ENCODE assay signal across 15 cellular contexts in the genomic region with DNA sequence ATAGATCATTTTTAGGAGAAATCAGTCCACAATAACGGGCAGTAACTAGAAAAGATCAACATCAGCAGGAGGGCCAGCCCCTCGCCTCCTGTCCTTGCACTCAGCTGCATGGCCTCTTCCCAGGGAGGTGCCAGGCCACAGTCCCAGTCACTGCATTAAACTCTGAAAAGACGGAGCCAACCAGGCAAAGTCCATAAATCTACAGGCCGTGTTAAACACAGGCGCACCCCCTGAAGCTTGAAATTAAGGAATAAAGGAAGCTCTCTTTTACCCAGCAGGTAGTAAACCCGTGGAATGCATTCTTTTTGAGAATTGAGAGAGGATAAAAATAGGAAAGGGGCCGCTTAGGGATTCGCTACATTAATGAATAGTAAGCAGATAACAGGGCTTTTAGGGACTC. TPM values are rescaled to one million over a fixed set of nuclear protein-coding genes. Genes with fewer than 3 reads are reported as not detected.
DNase-seq lines count a peak whose midpoint lies in the region; ATAC-seq, FAIRE-seq and TF ChIP-seq lines count a peak whose summit lies in the region.
"Had no signal": no experiment of that assay in that cellular context is flagged by ENCODE, and none has a peak within 500 bp of the region (broad histone marks: within the 10 kb centered on the region; RNA-seq: fewer than 3 reads in every experiment).

No MANE protein-coding gene starts in this region.

- no peak for TF ChIP-seq RAD21 in HepG2 (CRISPR knock-in tag; IDR thresholded peaks at IDR 0.05)

- peak; percentile 33 for DNase-seq in astrocyte of the hippocampus (ENCODE audit: low read depth, low spot score)
- DNase-seq in HepG2 (ENCODE audit: low spot score): no peak
- peak; percentile 22 for DNase-seq in spleen
- DNase-seq in NCI-H128 (lab: John Stamatoyannopoulos, UW; ENCODE audit: unreplicated experiment): no peak
- DNase-seq in central memory CD4-positive, alpha-beta T cell: no peak
- DNase-seq in mucosa of gallbladder (ENCODE audit: low spot score): no peak
- DNase-seq: KG1; NCI-H1436; NCI-H510A; PC-3; stimulated activated CD4-positive, alpha-beta T cell treated with anti-CD3 and anti-CD28 coated beads, Interleukin-1b, Interleukin-23, amount 100 ng/mL, for 48 hours; upper lobe of right lung had no signal

- H3K79me2 ChIP-seq in HepG2 (ENCODE audit: insufficient read depth, low read length): peaks cover 6% of the 10 kb centered on the region

- H2AFZ ChIP-seq in HepG2 (ENCODE audit: low read length): no peak overlapping the region

- H3K27me3 ChIP-seq in HUES64 (ENCODE audit: insufficient read depth, low read length) (no peaks in the 10 kb centered on the region), HepG2 (ENCODE audit: control insufficient read depth in 1 of 2, insufficient read depth in 2 of 2, low read length in 2 of 2) (no peaks in the 10 kb centered on the region), spleen (replicated peaks in 1 of 7) (no peaks in the 10 kb centered on the region)
- H3K27me3 ChIP-seq: BLaER1 treated with 17β-estradiol and CSF1 and Interleukin-3, amounts not matched to agents 10 nM and 100 nM; upper lobe of right lung had no signal

- peak overlapping the region; percentile 36; the same call in 1 of the 2 replicates for H3K9ac ChIP-seq in HUES64 (ENCODE audit: low read depth, low read length)
- H3K9ac ChIP-seq in HepG2 (ENCODE audit: insufficient read depth, low read depth, low read length): no peak overlapping the region
- H3K9ac ChIP-seq: BLaER1 treated with 17β-estradiol and CSF1 and Interleukin-3, amounts not matched to agents 10 nM and 100 nM had no signal

- H3K4me1 ChIP-seq in HUES64 (ENCODE audit: insufficient read depth, low read length) (peaks cover 45% of the 10 kb centered on the region), HepG2 (ENCODE audit: insufficient read depth, low read length) (peaks cover 55% of the 10 kb centered on the region), spleen (peaks cover 17 to 87% (median 48%) of the 10 kb centered on the region in 6 donors)

- H3K4me2 ChIP-seq in HepG2 (ENCODE audit: low read depth, low read length): no peak overlapping the region; the same call in 1 of the 2 replicates
- H3K4me2 ChIP-seq: BLaER1 treated with 17β-estradiol and CSF1 and Interleukin-3, amounts not matched to agents 10 nM and 100 nM had no signal

- FAIRE-seq in HepG2 (lab: Jason Lieb, UNC): no peak

- TF ChIP-seq CTCF in HepG2 (CRISPR knock-in tag; IDR thresholded peaks at IDR 0.05): no peak
- no peak for TF ChIP-seq CTCF in spleen (IDR thresholded peaks at IDR 0.05 in 8 of 11, conservative IDR thresholded peaks at IDR 0.05 in 3 of 11)

- H3K4me3 ChIP-seq in HUES64 (ENCODE audit: low read length) (peak overlapping the region; percentile 16; the same call in 1 of the 2 replicates), HepG2 (replicated peaks in 1 of 3; ENCODE audit: insufficient read depth in 1 of 3, low read depth in 2 of 3, low read length in 3 of 3) (no peak overlapping the region), spleen (no peak overlapping the region)
- H3K4me3 ChIP-seq: BLaER1 treated with 17β-estradiol and CSF1 and Interleukin-3, amounts not matched to agents 10 nM and 100 nM; coronary artery; upper lobe of right lung had no signal

- TF ChIP-seq EP300 in HepG2 (IDR thresholded peaks at IDR 0.05; ENCODE audit: low read depth in 2 of 2, low read length in 2 of 2) (no peak), HepG2 (CRISPR knock-in tag; IDR thresholded peaks at IDR 0.05; ENCODE audit: borderline replicate concordance) (no peak)

- H3K9me3 ChIP-seq in HUES64 (ENCODE audit: insufficient read depth, low read depth, low read length): no peaks in the 10 kb centered on the region
- H3K9me3 ChIP-seq in HepG2 (ENCODE audit: low read length): no peaks in the 10 kb centered on the region
- H3K9me3 ChIP-seq in spleen: no peaks in the 10 kb centered on the region
- H3K9me3 ChIP-seq: upper lobe of right lung had no signal

- CTCF ChIA-PET in HepG2 (lab: Yijun Ruan, JAX; ENCODE audit: low intra/inter-chr PET ratio, low total read pairs): no interaction called here

- H4K20me1 ChIP-seq in HepG2 (ENCODE audit: insufficient read depth, low read length): no peaks in the 10 kb centered on the region

- no TSS peak for BruUV-seq in HepG2 (replicated peaks; lab: Mats Ljungman, UMichigan)

- whole genome bisulfite sequencing in HUES64: 28% methylated on average over 8 of the region's 8 CpGs
- WGBS in HepG2 (ENCODE audit: low lambda C conversion rate): 70% methylated on average over 8 of the region's 8 CpGs
- 77 to 85% (median 81%) methylated on average over 8 of the region's 8 CpGs for WGBS in spleen, 5 donors

- in situ Hi-C loops in HepG2 (cut with HindIII; ENCODE audit: extremely low pct_ligation_motif_present, low pct_unique_long_range_greater_than_20kb): no loop called here

- intact Hi-C loops in HepG2 (cut with micrococcal nuclease; ENCODE audit: unreplicated experiment): no loop called here
- intact Hi-C loops in spleen (cut with DNase I; ENCODE audit: low total_unique reads): no loop called here

- POLR2A ChIA-PET in HepG2 (lab: Yijun Ruan, JAX): interaction anchor here (7.0 kb wide), 1 partner anchor 17 kb away, joined by 303 read pairs; a partner anchor contains a TSS

- H3K36me3 ChIP-seq in HUES64 (ENCODE audit: insufficient read depth, low read length) (no peaks in the 10 kb centered on the region), HepG2 (replicated peaks in 1 of 2; ENCODE audit: control insufficient read depth in 1 of 2, insufficient read depth in 2 of 2, low read length in 2 of 2) (peaks cover 0 to 1% of the 10 kb centered on the region in 2 experiments; a peak in 2 of 5 replicates), spleen (peaks cover 0 to 89% (median 14%) of the 10 kb centered on the region in 6 donors)

- peak overlapping the region; percentile 76 for H3K27ac ChIP-seq in HUES64 (ENCODE audit: low read depth, low read length)
- H3K27ac ChIP-seq in HepG2 (ENCODE audit: extremely low read length, insufficient read depth, low read length): peak overlapping the region; percentile 26
- peak overlapping the region in 5 of 8 donors; percentile 3 to 80 (median 22) for H3K27ac ChIP-seq in spleen
- H3K27ac ChIP-seq: BLaER1 treated with 17β-estradiol and CSF1 and Interleukin-3, amounts not matched to agents 10 nM and 100 nM; coronary artery had no signal

- ATAC-seq in HepG2: no peak
- ATAC-seq: PC-3, upper lobe of right lung had no signal

- no peak for TF ChIP-seq POLR2A in HepG2 (IDR thresholded peaks at IDR 0.05; ENCODE audit: insufficient read depth in 1 of 2, low read depth in 2 of 2, low read length in 2 of 2)
- TF ChIP-seq POLR2A in spleen (IDR thresholded peaks at IDR 0.05): no peak

RNA-seq across cellular contexts. Expression of a gene that starts 18.4 kb away (rescaled TPM):
- 3.1 TPM for polyA plus RNA-seq in HUES64 (2013, experiment 1 of 2)
- polyA plus RNA-seq in HUES64 (2013, experiment 2 of 2): 5.7 TPM
- 6.3 and 9.3 TPM in 2 replicates for total RNA-seq in HepG2 (2016; rRNA removed; fragmentation: Illumina TruSeq; extraction: Trizol)
- 0.79 and 0.81 TPM in 2 replicates for total RNA-seq in HepG2 (2016; cell fraction: cytosol; rRNA removed; fragmentation: Illumina TruSeq; extraction: Trizol; ENCODE audit: low read depth)
- total RNA-seq in HepG2 (2016; cell fraction: insoluble cytoplasmic fraction; rRNA removed; fragmentation: Illumina TruSeq; extraction: Trizol): 5.4 and 9.4 TPM in 2 replicates
- 2.5 TPM in 2 replicates for total RNA-seq in HepG2 (2016; cell fraction: membrane; rRNA removed; fragmentation: Illumina TruSeq; extraction: Trizol)
- 10.0 and 12.1 TPM in 2 replicates for total RNA-seq in HepG2 (2016; cell fraction: nucleus; rRNA removed; fragmentation: Illumina TruSeq; extraction: Trizol)
- 14.1 and 21.5 TPM in 2 replicates for polyA plus RNA-seq in HepG2 (2011; rRNA removed)
- polyA plus RNA-seq in HepG2 (2011; cell fraction: cytosol; rRNA removed): 13.3 and 14.5 TPM in 2 replicates
- 26.3 and 26.5 TPM in 2 replicates for polyA plus RNA-seq in HepG2 (2011; cell fraction: nucleus; rRNA removed)
- 10.8 and 11.1 TPM in 2 replicates for polyA plus RNA-seq in HepG2 (2012)
- polyA plus RNA-seq in HepG2 (2016; cell fraction: cytosol; fragmentation: Illumina TruSeq; extraction: Trizol; ENCODE audit: low read depth): 0.36 TPM in 2 replicates
- 4.2 and 4.6 TPM in 2 replicates for polyA plus RNA-seq in HepG2 (2016; cell fraction: insoluble cytoplasmic fraction; fragmentation: Illumina TruSeq; extraction: Trizol; ENCODE audit: low read depth)
- 0.93 and 0.94 TPM in 2 replicates for polyA plus RNA-seq in HepG2 (2016; cell fraction: membrane; fragmentation: Illumina TruSeq; extraction: Trizol; ENCODE audit: low read depth)
- polyA plus RNA-seq in HepG2 (2016; cell fraction: nucleus; fragmentation: Illumina TruSeq; extraction: Trizol; ENCODE audit: insufficient read depth, low read depth): 15.4 and 16.8 TPM in 2 replicates
- polyA minus RNA-seq in HepG2 (2011; rRNA and poly(A)+ RNA removed; ENCODE audit: low replicate concordance): 2.9 and 31.0 TPM in 2 replicates
- 14.3 and 18.7 TPM in 2 replicates for polyA minus RNA-seq in HepG2 (2011; cell fraction: cytosol; rRNA and poly(A)+ RNA removed)
- polyA minus RNA-seq in HepG2 (2011; cell fraction: nucleus; rRNA and poly(A)+ RNA removed): 7.9 and 11.3 TPM in 2 replicates
- 10 to 100 TPM; 32.1 to 55.3 (median 37.8) TPM for total RNA-seq in spleen
- polyA plus RNA-seq in spleen: 10 to 100 TPM in 1 of 3 donors, 1 to 10 TPM in 2; 4.5 to 13.9 (median 5.5) TPM
- 45.6 TPM for total RNA-seq in mucosa of gallbladder

RNA-seq across cellular contexts. Expression of a gene that starts 39.7 kb away (rescaled TPM):
- polyA plus RNA-seq in HUES64 (2013, experiment 1 of 2): 2.1 TPM
- polyA plus RNA-seq in HUES64 (2013, experiment 2 of 2): 3.3 TPM
- 5.0 and 7.1 TPM in 2 replicates for total RNA-seq in HepG2 (2016; rRNA removed; fragmentation: Illumina TruSeq; extraction: Trizol)
- total RNA-seq in HepG2 (2016; cell fraction: cytosol; rRNA removed; fragmentation: Illumina TruSeq; extraction: Trizol; ENCODE audit: low read depth): 2.4 and 2.5 TPM in 2 replicates
- 5.2 and 5.8 TPM in 2 replicates for total RNA-seq in HepG2 (2016; cell fraction: insoluble cytoplasmic fraction; rRNA removed; fragmentation: Illumina TruSeq; extraction: Trizol)
- 4.4 and 5.9 TPM in 2 replicates for total RNA-seq in HepG2 (2016; cell fraction: membrane; rRNA removed; fragmentation: Illumina TruSeq; extraction: Trizol)
- 4.3 and 4.4 TPM in 2 replicates for total RNA-seq in HepG2 (2016; cell fraction: nucleus; rRNA removed; fragmentation: Illumina TruSeq; extraction: Trizol)
- 8.0 and 10.9 TPM in 2 replicates for polyA plus RNA-seq in HepG2 (2011; rRNA removed)
- 8.1 and 8.5 TPM in 2 replicates for polyA plus RNA-seq in HepG2 (2011; cell fraction: cytosol; rRNA removed)
- 5.1 TPM in 2 replicates for polyA plus RNA-seq in HepG2 (2011; cell fraction: nucleus; rRNA removed)
- polyA plus RNA-seq in HepG2 (2012): 4.0 and 7.7 TPM in 2 replicates
- polyA plus RNA-seq in HepG2 (2016; cell fraction: cytosol; fragmentation: Illumina TruSeq; extraction: Trizol; ENCODE audit: low read depth): 1.9 and 2.2 TPM in 2 replicates
- polyA plus RNA-seq in HepG2 (2016; cell fraction: insoluble cytoplasmic fraction; fragmentation: Illumina TruSeq; extraction: Trizol; ENCODE audit: low read depth): 7.3 and 7.8 TPM in 2 replicates
- 3.9 and 4.2 TPM in 2 replicates for polyA plus RNA-seq in HepG2 (2016; cell fraction: membrane; fragmentation: Illumina TruSeq; extraction: Trizol; ENCODE audit: low read depth)
- 3.9 and 4.4 TPM in 2 replicates for polyA plus RNA-seq in HepG2 (2016; cell fraction: nucleus; fragmentation: Illumina TruSeq; extraction: Trizol; ENCODE audit: insufficient read depth, low read depth)
- 9.2 and 17.1 TPM in 2 replicates for polyA minus RNA-seq in HepG2 (2011; rRNA and poly(A)+ RNA removed; ENCODE audit: low replicate concordance)
- polyA minus RNA-seq in HepG2 (2011; cell fraction: cytosol; rRNA and poly(A)+ RNA removed): 3.6 and 6.4 TPM in 2 replicates
- 3.1 and 4.2 TPM in 2 replicates for polyA minus RNA-seq in HepG2 (2011; cell fraction: nucleus; rRNA and poly(A)+ RNA removed)
- total RNA-seq in spleen: 1 to 10 TPM; 2.4 to 7.9 (median 5.3) TPM
- polyA plus RNA-seq in spleen: 1 to 10 TPM; 1.3 to 3.4 (median 2.7) TPM
- total RNA-seq in mucosa of gallbladder: 25.3 TPM

Comparison
In these comparisons a context has a peak if more than half of its experiments do, and no peak if none do; other contexts are left out.
1. H3K27ac ChIP-seq: peak in every context shown above with its lines; median percentile 76 in HUES64; 26 in HepG2; 22 in spleen.
2. DNase-seq: peak in astrocyte of the hippocampus (single experiment) and spleen (single experiment); none in HepG2 (single experiment), NCI-H128 (single experiment), central memory CD4-positive, alpha-beta T cell (single experiment) and mucosa of gallbladder (single experiment).